7 cellular contexts compared by ENCODE assay signal in the genomic region with DNA sequence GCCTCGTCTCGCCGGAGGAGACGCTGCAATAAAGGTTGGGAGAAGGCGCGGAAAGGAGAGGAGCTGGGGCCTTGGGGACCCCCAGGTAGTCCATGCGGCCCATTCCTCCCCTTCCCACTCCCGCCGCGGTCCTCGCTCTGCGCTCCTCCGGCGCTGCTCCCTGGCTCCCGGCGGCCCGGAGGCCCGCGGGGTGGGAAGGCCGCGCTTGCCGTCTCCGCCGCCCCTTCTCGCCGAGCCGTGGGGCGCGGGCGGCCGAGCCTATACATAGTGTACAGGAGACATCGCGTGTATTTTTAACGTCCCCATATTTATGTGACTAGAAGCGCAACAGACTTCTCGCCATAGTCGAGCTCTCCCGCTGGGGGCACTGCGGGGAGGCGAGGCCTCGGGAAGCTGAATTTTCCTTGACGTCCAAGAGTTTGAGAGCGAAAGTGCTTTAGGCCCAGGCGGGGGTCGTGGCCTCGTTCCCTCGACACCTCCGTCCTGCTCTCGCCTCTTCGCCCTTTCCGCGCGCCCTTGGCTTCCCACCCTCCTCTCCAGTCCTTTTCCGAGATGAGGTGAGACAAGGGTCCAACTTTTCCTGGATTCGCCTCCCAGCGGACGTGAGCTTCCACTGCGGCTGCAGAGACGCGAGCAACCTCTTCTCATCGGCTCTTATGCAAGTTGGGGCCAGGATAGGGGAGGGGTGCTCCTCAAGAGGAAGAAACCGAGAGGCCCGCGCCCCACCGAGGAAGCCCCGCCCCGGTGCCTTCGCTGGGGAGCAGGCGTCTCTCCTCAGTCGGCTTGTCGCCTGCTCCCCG.
DNase-seq lines count a peak whose midpoint lies in the region; ATAC-seq and TF ChIP-seq lines count a peak whose summit lies in the region.

No MANE protein-coding gene starts in this region.

- H3K27ac ChIP-seq in HL-60 (replicated peaks) = peak overlapping the region; percentile 31

- H3K4me3 ChIP-seq in HL-60 (replicated peaks; ENCODE audit: insufficient read depth, low read length) = peak overlapping the region; percentile 29
- H3K4me3 ChIP-seq in skeletal muscle cell (ENCODE audit: low read depth, low read length) = peak overlapping the region; percentile 39

- no peaks in the 10 kb centered on the region for H3K27me3 ChIP-seq in HL-60 (ENCODE audit: insufficient read depth, poor library complexity, severe bottlenecking)

- no peak for TF ChIP-seq CTCF in HL-60 (IDR thresholded peaks at IDR 0.05; ENCODE audit: insufficient read depth, low read length)

- ATAC-seq in HG03135 (IDR thresholded peaks at IDR 0.05; ENCODE audit: unreplicated experiment) = no peak

- DNase-seq in HL-60 (ENCODE audit: low read depth in 1 of 2, low spot score in 1 of 2) = peak; percentile 69 to 95
- peak in 32 of 58 donors; percentile 16 to 66 (median 40) for DNase-seq in anterior cingulate cortex (lab: John Stamatoyannopoulos, UW)
- peak; percentile 9 to 37 for DNase-seq in hippocampal formation (lab: John Stamatoyannopoulos, UW)
- no peak for DNase-seq in skeletal muscle cell (ENCODE audit: low read depth)
- DNase-seq in NCI-H69 (lab: John Stamatoyannopoulos, UW) = no peak
- no peak for DNase-seq in NCI-H2081 treated with DMSO at 0.1 percent for 48 hours (lab: John Stamatoyannopoulos, UW)

Comparison
In these comparisons a context has a peak if more than half of its experiments do, and no peak if none do; other contexts are left out.
1. DNase-seq: peak in HL-60 (2 of 2), anterior cingulate cortex (32 of 58) and hippocampal formation (2 of 2); none in skeletal muscle cell (single experiment), NCI-H69 (single experiment) and NCI-H2081 treated with DMSO at 0.1 percent for 48 hours (single experiment).